Comparison of ENCODE assay signal across 1 cellular context in genomic region chr2:37631698-37632097, GRCh38.
TF ChIP-seq lines count a peak whose summit lies in the region.

No MANE protein-coding gene starts in this region.

TF ChIP-seq in HEK293, 187 proteins besides CTCF, POLR2A, EP300 and RAD21 (continued from another document):
- TF ChIP-seq, protein P1, sequence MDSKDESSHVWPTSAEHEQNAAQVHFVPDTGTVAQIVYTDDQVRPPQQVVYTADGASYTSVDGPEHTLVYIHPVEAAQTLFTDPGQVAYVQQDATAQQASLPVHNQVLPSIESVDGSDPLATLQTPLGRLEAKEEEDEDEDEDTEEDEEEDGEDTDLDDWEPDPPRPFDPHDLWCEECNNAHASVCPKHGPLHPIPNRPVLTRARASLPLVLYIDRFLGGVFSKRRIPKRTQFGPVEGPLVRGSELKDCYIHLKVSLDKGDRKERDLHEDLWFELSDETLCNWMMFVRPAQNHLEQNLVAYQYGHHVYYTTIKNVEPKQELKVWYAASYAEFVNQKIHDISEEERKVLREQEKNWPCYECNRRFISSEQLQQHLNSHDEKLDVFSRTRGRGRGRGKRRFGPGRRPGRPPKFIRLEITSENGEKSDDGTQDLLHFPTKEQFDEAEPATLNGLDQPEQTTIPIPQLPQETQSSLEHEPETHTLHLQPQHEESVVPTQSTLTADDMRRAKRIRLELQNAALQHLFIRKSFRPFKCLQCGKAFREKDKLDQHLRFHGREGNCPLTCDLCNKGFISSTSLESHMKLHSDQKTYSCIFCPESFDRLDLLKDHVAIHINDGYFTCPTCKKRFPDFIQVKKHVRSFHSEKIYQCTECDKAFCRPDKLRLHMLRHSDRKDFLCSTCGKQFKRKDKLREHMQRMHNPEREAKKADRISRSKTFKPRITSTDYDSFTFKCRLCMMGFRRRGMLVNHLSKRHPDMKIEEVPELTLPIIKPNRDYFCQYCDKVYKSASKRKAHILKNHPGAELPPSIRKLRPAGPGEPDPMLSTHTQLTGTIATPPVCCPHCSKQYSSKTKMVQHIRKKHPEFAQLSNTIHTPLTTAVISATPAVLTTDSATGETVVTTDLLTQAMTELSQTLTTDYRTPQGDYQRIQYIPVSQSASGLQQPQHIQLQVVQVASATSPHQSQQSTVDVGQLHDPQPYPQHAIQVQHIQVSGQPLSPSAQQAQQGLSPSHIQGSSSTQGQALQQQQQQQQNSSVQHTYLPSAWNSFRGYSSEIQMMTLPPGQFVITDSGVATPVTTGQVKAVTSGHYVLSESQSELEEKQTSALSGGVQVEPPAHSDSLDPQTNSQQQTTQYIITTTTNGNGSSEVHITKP (tag by site-specific recombination; IDR thresholded peaks at IDR 0.05) = no peak
- TF ChIP-seq ZNF211 (tag by site-specific recombination; IDR thresholded peaks at IDR 0.05; ENCODE audit: low read depth) (no peak), ZNF529 (tag by site-specific recombination; IDR thresholded peaks at IDR 0.05; ENCODE audit: insufficient replicate concordance) (no peak), ZNF146 (tag by site-specific recombination; IDR thresholded peaks at IDR 0.05) (no peak), ZNF174 (tag by site-specific recombination; IDR thresholded peaks at IDR 0.05) (no peak), ZNF76 (tag by site-specific recombination; IDR thresholded peaks at IDR 0.05; ENCODE audit: borderline replicate concordance, low read depth) (no peak), TCF7L2 (IDR thresholded peaks at IDR 0.05; ENCODE audit: borderline replicate concordance, low read depth, low read length) (peak; percentile 43; the same call in 1 of the 2 replicates), ZNF776 (tag by site-specific recombination; IDR thresholded peaks at IDR 0.05; ENCODE audit: borderline replicate concordance) (no peak), ZNF473 (tag by site-specific recombination; IDR thresholded peaks at IDR 0.05) (no peak), FEZF1 (tag by site-specific recombination; IDR thresholded peaks at IDR 0.05) (peak; percentile 87), IKZF3 (tag by site-specific recombination; IDR thresholded peaks at IDR 0.05) (peak; percentile 71), ZNF596 (tag by site-specific recombination; IDR thresholded peaks at IDR 0.05) (no peak), ZNF37A (tag by site-specific recombination; IDR thresholded peaks at IDR 0.05) (no peak), ZFP37 (tag by site-specific recombination; IDR thresholded peaks at IDR 0.05) (no peak), ZNF121 (tag by site-specific recombination; IDR thresholded peaks at IDR 0.05) (no peak), SETDB1 (IDR thresholded peaks at IDR 0.05; ENCODE audit: insufficient read length, low read length) (no peak), ZNF830 (tag by site-specific recombination; IDR thresholded peaks at IDR 0.05; ENCODE audit: low read depth) (no peak), ZNF658 (tag by site-specific recombination; IDR thresholded peaks at IDR 0.05) (no peak), ZNF138 (tag by site-specific recombination; IDR thresholded peaks at IDR 0.05; ENCODE audit: borderline replicate concordance) (no peak), ZNF623 (tag by site-specific recombination; IDR thresholded peaks at IDR 0.05) (no peak), ZNF664 (tag by site-specific recombination; IDR thresholded peaks at IDR 0.05) (no peak), ZNF621 (tag by site-specific recombination; IDR thresholded peaks at IDR 0.05) (no peak), ZNF23 (tag by site-specific recombination; IDR thresholded peaks at IDR 0.05; ENCODE audit: borderline replicate concordance) (no peak), ZNF514 (tag by site-specific recombination; IDR thresholded peaks at IDR 0.05) (no peak), ZBTB8A (tag by site-specific recombination; IDR thresholded peaks at IDR 0.05) (no peak), ZNF747 (tag by site-specific recombination; IDR thresholded peaks at IDR 0.05) (no peak), SCRT2 (tag by site-specific recombination; IDR thresholded peaks at IDR 0.05) (no peak), ZNF585B (tag by site-specific recombination; IDR thresholded peaks at IDR 0.05) (no peak), ZNF610 (tag by site-specific recombination; IDR thresholded peaks at IDR 0.05; ENCODE audit: borderline replicate concordance) (no peak), ZNF510 (tag by site-specific recombination; IDR thresholded peaks at IDR 0.05; ENCODE audit: insufficient replicate concordance) (no peak), ZNF274 (IDR thresholded peaks at IDR 0.05; ENCODE audit: low read length) (no peak), ZNF274 (tag by site-specific recombination; IDR thresholded peaks at IDR 0.05; ENCODE audit: borderline replicate concordance) (no peak), ZNF670 (tag by site-specific recombination; IDR thresholded peaks at IDR 0.05; ENCODE audit: low read depth) (no peak), ATF2 (tag by site-specific recombination; IDR thresholded peaks at IDR 0.05; ENCODE audit: low read depth) (0 out of 2 replicates have a peak, but pooled peaks have one; percentile 32), ZEB2 (tag by site-specific recombination; IDR thresholded peaks at IDR 0.05) (no peak), SCRT1 (tag by site-specific recombination; IDR thresholded peaks at IDR 0.05; ENCODE audit: borderline replicate concordance) (no peak), ZNF292 (tag by site-specific recombination; IDR thresholded peaks at IDR 0.05; ENCODE audit: borderline replicate concordance, low read depth) (no peak), KLF9 (tag by site-specific recombination; IDR thresholded peaks at IDR 0.05; ENCODE audit: low read depth) (no peak), ZSCAN30 (tag by site-specific recombination; IDR thresholded peaks at IDR 0.05) (no peak), ZNF549 (tag by site-specific recombination; IDR thresholded peaks at IDR 0.05) (no peak), ZNF416 (tag by site-specific recombination; IDR thresholded peaks at IDR 0.05) (no peak), ZNF544 (tag by site-specific recombination; IDR thresholded peaks at IDR 0.05) (no peak), PBX3 (CRISPR knock-in tag; IDR thresholded peaks at IDR 0.05) (no peak), ZNF843 (tag by site-specific recombination; IDR thresholded peaks at IDR 0.05) (peak; percentile 88), BCL11B (tag by site-specific recombination; IDR thresholded peaks at IDR 0.05; ENCODE audit: low read depth) (no peak), ZNF391 (tag by site-specific recombination; IDR thresholded peaks at IDR 0.05; ENCODE audit: borderline replicate concordance, low read depth) (peak; percentile 67; the same call in 1 of the 2 replicates), ZNF239 (tag by site-specific recombination; IDR thresholded peaks at IDR 0.05) (no peak), RBAK (tag by site-specific recombination; IDR thresholded peaks at IDR 0.05) (no peak)
- TF ChIP-seq, protein P2, sequence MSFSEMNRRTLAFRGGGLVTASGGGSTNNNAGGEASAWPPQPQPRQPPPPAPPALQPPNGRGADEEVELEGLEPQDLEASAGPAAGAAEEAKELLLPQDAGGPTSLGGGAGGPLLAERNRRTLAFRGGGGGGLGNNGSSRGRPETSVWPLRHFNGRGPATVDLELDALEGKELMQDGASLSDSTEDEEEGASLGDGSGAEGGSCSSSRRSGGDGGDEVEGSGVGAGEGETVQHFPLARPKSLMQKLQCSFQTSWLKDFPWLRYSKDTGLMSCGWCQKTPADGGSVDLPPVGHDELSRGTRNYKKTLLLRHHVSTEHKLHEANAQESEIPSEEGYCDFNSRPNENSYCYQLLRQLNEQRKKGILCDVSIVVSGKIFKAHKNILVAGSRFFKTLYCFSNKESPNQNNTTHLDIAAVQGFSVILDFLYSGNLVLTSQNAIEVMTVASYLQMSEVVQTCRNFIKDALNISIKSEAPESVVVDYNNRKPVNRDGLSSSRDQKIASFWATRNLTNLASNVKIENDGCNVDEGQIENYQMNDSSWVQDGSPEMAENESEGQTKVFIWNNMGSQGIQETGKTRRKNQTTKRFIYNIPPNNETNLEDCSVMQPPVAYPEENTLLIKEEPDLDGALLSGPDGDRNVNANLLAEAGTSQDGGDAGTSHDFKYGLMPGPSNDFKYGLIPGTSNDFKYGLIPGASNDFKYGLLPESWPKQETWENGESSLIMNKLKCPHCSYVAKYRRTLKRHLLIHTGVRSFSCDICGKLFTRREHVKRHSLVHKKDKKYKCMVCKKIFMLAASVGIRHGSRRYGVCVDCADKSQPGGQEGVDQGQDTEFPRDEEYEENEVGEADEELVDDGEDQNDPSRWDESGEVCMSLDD (tag by site-specific recombination; IDR thresholded peaks at IDR 0.05) = no peak
- TF ChIP-seq, protein P3, sequence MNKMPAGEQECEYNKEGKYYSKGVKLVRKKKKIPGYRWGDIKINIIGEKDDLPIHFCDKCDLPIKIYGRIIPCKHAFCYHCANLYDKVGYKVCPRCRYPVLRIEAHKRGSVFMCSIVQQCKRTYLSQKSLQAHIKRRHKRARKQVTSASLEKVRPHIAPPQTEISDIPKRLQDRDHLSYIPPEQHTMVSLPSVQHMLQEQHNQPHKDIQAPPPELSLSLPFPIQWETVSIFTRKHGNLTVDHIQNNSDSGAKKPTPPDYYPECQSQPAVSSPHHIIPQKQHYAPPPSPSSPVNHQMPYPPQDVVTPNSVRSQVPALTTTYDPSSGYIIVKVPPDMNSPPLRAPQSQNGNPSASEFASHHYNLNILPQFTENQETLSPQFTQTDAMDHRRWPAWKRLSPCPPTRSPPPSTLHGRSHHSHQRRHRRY (tag by site-specific recombination; IDR thresholded peaks at IDR 0.05) = no peak
- TF ChIP-seq, protein P4, sequence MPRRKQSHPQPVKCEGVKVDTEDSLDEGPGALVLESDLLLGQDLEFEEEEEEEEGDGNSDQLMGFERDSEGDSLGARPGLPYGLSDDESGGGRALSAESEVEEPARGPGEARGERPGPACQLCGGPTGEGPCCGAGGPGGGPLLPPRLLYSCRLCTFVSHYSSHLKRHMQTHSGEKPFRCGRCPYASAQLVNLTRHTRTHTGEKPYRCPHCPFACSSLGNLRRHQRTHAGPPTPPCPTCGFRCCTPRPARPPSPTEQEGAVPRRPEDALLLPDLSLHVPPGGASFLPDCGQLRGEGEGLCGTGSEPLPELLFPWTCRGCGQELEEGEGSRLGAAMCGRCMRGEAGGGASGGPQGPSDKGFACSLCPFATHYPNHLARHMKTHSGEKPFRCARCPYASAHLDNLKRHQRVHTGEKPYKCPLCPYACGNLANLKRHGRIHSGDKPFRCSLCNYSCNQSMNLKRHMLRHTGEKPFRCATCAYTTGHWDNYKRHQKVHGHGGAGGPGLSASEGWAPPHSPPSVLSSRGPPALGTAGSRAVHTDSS (tag by site-specific recombination; IDR thresholded peaks at IDR 0.05) = no peak
